In genomic region chr4:40292313-40292759, GRCh38 we compare ENCODE assay signal across 1 cellular context.
TF ChIP-seq lines count a peak whose summit lies in the region.

No MANE protein-coding gene starts in this region.

TF ChIP-seq in K562, 482 proteins besides CTCF, POLR2A, EP300 and RAD21 (continued from another document and continues in another):
- TF ChIP-seq, protein P1, sequence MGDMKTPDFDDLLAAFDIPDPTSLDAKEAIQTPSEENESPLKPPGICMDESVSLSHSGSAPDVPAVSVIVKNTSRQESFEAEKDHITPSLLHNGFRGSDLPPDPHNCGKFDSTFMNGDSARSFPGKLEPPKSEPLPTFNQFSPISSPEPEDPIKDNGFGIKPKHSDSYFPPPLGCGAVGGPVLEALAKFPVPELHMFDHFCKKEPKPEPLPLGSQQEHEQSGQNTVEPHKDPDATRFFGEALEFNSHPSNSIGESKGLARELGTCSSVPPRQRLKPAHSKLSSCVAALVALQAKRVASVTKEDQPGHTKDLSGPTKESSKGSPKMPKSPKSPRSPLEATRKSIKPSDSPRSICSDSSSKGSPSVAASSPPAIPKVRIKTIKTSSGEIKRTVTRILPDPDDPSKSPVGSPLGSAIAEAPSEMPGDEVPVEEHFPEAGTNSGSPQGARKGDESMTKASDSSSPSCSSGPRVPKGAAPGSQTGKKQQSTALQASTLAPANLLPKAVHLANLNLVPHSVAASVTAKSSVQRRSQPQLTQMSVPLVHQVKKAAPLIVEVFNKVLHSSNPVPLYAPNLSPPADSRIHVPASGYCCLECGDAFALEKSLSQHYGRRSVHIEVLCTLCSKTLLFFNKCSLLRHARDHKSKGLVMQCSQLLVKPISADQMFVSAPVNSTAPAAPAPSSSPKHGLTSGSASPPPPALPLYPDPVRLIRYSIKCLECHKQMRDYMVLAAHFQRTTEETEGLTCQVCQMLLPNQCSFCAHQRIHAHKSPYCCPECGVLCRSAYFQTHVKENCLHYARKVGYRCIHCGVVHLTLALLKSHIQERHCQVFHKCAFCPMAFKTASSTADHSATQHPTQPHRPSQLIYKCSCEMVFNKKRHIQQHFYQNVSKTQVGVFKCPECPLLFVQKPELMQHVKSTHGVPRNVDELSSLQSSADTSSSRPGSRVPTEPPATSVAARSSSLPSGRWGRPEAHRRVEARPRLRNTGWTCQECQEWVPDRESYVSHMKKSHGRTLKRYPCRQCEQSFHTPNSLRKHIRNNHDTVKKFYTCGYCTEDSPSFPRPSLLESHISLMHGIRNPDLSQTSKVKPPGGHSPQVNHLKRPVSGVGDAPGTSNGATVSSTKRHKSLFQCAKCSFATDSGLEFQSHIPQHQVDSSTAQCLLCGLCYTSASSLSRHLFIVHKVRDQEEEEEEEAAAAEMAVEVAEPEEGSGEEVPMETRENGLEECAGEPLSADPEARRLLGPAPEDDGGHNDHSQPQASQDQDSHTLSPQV (IDR thresholded peaks at IDR 0.05), result 0 out of 2 replicates have a peak, but pooled peaks have one; percentile 47
- TF ChIP-seq ARNT (IDR thresholded peaks at IDR 0.05) (peak in 1 of 2 experiments; percentile 71; a peak in 2 of 4 replicates), TEAD4 (IDR thresholded peaks at IDR 0.05; ENCODE audit: low read length) (peak; percentile 86), TEAD4 (CRISPR knock-in tag; IDR thresholded peaks at IDR 0.05; ENCODE audit: borderline replicate concordance) (no peak), TRIM24 (IDR thresholded peaks at IDR 0.05) (peak; percentile 69 to 84), MTF1 (CRISPR knock-in tag; IDR thresholded peaks at IDR 0.05; ENCODE audit: borderline replicate concordance) (no peak), TBL1XR1 (IDR thresholded peaks at IDR 0.05; ENCODE audit: low read length in 2 of 2) (peak in 1 of 2 experiments; percentile 54; a peak in 1 of 4 replicates), CEBPG (CRISPR knock-in tag; IDR thresholded peaks at IDR 0.05) (peak; percentile 96), CEBPG (tag; conservative IDR thresholded peaks at IDR 0.05 in 1 of 2, IDR thresholded peaks at IDR 0.05 in 1 of 2) (peak; percentile 97 to 99), MXD1 (CRISPR knock-in tag; IDR thresholded peaks at IDR 0.05; ENCODE audit: borderline replicate concordance, poor library complexity, severe bottlenecking) (no peak), MEIS2 (IDR thresholded peaks at IDR 0.05; ENCODE audit: partially characterized antibody) (peak; percentile 57), IRF9 (tag; IDR thresholded peaks at IDR 0.05) (peak; percentile 77; the same call in 1 of the 2 replicates), KLF16 (IDR thresholded peaks at IDR 0.05) (peak; percentile 66; the same call in 1 of the 2 replicates), ZBTB11 (CRISPR knock-in tag; IDR thresholded peaks at IDR 0.05) (no peak), L3MBTL2 (IDR thresholded peaks at IDR 0.05) (peak; percentile 44; the same call in 1 of the 2 replicates), TAL1 (IDR thresholded peaks at IDR 0.05) (peak; percentile 67), ELF4 (CRISPR knock-in tag; IDR thresholded peaks at IDR 0.05) (peak; percentile 46; the same call in 1 of the 2 replicates), ZBTB7A (IDR thresholded peaks at IDR 0.05; ENCODE audit: borderline replicate concordance, control insufficient read depth, low read depth, low read length) (no peak), ZBTB40 (IDR thresholded peaks at IDR 0.05) (peak; percentile 70), ZBTB40 (CRISPR knock-in tag; IDR thresholded peaks at IDR 0.05) (no peak), ATF7 (IDR thresholded peaks at IDR 0.05) (peak; percentile 82; the same call in 1 of the 2 replicates), SPI1 (IDR thresholded peaks at IDR 0.05; ENCODE audit: borderline replicate concordance, low read depth, low read length) (0 out of 2 replicates have a peak, but pooled peaks have one; percentile 2), ESRRA (IDR thresholded peaks at IDR 0.05; ENCODE audit: borderline replicate concordance, low read depth) (peak; percentile 63)
- TF ChIP-seq, protein P2, sequence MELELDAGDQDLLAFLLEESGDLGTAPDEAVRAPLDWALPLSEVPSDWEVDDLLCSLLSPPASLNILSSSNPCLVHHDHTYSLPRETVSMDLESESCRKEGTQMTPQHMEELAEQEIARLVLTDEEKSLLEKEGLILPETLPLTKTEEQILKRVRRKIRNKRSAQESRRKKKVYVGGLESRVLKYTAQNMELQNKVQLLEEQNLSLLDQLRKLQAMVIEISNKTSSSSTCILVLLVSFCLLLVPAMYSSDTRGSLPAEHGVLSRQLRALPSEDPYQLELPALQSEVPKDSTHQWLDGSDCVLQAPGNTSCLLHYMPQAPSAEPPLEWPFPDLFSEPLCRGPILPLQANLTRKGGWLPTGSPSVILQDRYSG (tag; conservative IDR thresholded peaks at IDR 0.05; ENCODE audit: low read depth), result 0 out of 2 replicates have a peak, but pooled peaks have one; percentile 27
- TF ChIP-seq, protein P3, sequence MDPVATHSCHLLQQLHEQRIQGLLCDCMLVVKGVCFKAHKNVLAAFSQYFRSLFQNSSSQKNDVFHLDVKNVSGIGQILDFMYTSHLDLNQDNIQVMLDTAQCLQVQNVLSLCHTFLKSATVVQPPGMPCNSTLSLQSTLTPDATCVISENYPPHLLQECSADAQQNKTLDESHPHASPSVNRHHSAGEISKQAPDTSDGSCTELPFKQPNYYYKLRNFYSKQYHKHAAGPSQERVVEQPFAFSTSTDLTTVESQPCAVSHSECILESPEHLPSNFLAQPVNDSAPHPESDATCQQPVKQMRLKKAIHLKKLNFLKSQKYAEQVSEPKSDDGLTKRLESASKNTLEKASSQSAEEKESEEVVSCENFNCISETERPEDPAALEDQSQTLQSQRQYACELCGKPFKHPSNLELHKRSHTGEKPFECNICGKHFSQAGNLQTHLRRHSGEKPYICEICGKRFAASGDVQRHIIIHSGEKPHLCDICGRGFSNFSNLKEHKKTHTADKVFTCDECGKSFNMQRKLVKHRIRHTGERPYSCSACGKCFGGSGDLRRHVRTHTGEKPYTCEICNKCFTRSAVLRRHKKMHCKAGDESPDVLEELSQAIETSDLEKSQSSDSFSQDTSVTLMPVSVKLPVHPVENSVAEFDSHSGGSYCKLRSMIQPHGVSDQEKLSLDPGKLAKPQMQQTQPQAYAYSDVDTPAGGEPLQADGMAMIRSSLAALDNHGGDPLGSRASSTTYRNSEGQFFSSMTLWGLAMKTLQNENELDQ (CRISPR knock-in tag; IDR thresholded peaks at IDR 0.05; ENCODE audit: borderline replicate concordance), result no peak
- TF ChIP-seq, protein P4, sequence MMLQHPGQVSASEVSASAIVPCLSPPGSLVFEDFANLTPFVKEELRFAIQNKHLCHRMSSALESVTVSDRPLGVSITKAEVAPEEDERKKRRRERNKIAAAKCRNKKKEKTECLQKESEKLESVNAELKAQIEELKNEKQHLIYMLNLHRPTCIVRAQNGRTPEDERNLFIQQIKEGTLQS (IDR thresholded peaks at IDR 0.05), result peak; percentile 95
- TF ChIP-seq, protein P4 (CRISPR knock-in tag; conservative IDR thresholded peaks at IDR 0.05), result no peak
- TF ChIP-seq, protein P5, sequence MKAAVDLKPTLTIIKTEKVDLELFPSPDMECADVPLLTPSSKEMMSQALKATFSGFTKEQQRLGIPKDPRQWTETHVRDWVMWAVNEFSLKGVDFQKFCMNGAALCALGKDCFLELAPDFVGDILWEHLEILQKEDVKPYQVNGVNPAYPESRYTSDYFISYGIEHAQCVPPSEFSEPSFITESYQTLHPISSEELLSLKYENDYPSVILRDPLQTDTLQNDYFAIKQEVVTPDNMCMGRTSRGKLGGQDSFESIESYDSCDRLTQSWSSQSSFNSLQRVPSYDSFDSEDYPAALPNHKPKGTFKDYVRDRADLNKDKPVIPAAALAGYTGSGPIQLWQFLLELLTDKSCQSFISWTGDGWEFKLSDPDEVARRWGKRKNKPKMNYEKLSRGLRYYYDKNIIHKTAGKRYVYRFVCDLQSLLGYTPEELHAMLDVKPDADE (conservative IDR thresholded peaks at IDR 0.05; ENCODE audit: control insufficient read depth, low read depth, low read length), result no peak
